ENCODE assay signal across 2 cellular contexts in genomic region chr11:11850668-11851067, GRCh38.
TF ChIP-seq lines count a peak whose summit lies in the region.

No MANE protein-coding gene starts in this region.

TF ChIP-seq in GM23338, 12 proteins besides CTCF, POLR2A, EP300 and RAD21:
- TF ChIP-seq JUNB (IDR thresholded peaks at IDR 0.05; ENCODE audit: unreplicated experiment) (no peak), NANOG (IDR thresholded peaks at IDR 0.05; ENCODE audit: borderline replicate concordance) (no peak), STAT1 (IDR thresholded peaks at IDR 0.05; ENCODE audit: unreplicated experiment) (no peak), CREB1 (CRISPR knock-in tag; IDR thresholded peaks at IDR 0.05; ENCODE audit: low read depth) (no peak), POLR2AphosphoS5 (IDR thresholded peaks at IDR 0.05; ENCODE audit: low read depth) (no peak)
- TF ChIP-seq, protein P1, sequence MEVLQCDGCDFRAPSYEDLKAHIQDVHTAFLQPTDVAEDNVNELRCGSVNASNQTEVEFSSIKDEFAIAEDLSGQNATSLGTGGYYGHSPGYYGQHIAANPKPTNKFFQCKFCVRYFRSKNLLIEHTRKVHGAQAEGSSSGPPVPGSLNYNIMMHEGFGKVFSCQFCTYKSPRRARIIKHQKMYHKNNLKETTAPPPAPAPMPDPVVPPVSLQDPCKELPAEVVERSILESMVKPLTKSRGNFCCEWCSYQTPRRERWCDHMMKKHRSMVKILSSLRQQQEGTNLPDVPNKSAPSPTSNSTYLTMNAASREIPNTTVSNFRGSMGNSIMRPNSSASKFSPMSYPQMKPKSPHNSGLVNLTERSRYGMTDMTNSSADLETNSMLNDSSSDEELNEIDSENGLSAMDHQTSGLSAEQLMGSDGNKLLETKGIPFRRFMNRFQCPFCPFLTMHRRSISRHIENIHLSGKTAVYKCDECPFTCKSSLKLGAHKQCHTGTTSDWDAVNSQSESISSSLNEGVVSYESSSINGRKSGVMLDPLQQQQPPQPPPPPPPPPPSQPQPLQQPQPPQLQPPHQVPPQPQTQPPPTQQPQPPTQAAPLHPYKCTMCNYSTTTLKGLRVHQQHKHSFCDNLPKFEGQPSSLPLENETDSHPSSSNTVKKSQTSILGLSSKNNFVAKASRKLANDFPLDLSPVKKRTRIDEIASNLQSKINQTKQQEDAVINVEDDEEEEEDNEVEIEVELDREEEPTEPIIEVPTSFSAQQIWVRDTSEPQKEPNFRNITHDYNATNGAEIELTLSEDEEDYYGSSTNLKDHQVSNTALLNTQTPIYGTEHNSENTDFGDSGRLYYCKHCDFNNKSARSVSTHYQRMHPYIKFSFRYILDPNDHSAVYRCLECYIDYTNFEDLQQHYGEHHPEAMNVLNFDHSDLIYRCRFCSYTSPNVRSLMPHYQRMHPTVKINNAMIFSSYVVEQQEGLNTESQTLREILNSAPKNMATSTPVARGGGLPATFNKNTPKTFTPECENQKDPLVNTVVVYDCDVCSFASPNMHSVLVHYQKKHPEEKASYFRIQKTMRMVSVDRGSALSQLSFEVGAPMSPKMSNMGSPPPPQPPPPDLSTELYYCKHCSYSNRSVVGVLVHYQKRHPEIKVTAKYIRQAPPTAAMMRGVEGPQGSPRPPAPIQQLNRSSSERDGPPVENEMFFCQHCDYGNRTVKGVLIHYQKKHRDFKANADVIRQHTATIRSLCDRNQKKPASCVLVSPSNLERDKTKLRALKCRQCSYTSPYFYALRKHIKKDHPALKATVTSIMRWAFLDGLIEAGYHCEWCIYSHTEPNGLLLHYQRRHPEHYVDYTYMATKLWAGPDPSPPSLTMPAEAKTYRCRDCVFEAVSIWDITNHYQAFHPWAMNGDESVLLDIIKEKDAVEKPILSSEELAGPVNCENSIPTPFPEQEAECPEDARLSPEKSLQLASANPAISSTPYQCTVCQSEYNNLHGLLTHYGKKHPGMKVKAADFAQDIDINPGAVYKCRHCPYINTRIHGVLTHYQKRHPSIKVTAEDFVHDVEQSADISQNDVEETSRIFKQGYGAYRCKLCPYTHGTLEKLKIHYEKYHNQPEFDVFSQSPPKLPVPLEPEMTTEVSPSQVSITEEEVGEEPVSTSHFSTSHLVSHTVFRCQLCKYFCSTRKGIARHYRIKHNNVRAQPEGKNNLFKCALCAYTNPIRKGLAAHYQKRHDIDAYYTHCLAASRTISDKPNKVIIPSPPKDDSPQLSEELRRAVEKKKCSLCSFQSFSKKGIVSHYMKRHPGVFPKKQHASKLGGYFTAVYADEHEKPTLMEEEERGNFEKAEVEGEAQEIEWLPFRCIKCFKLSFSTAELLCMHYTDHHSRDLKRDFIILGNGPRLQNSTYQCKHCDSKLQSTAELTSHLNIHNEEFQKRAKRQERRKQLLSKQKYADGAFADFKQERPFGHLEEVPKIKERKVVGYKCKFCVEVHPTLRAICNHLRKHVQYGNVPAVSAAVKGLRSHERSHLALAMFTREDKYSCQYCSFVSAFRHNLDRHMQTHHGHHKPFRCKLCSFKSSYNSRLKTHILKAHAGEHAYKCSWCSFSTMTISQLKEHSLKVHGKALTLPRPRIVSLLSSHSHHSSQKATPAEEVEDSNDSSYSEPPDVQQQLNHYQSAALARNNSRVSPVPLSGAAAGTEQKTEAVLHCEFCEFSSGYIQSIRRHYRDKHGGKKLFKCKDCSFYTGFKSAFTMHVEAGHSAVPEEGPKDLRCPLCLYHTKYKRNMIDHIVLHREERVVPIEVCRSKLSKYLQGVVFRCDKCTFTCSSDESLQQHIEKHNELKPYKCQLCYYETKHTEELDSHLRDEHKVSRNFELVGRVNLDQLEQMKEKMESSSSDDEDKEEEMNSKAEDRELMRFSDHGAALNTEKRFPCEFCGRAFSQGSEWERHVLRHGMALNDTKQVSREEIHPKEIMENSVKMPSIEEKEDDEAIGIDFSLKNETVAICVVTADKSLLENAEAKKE (CRISPR knock-in tag; IDR thresholded peaks at IDR 0.05) = no peak

TF ChIP-seq in GM12878, 131 proteins besides CTCF, POLR2A, EP300 and RAD21:
- no peak for TF ChIP-seq HCFC1 (IDR thresholded peaks at IDR 0.05; ENCODE audit: low read length)
- no peak for TF ChIP-seq SREBF1 (IDR thresholded peaks at IDR 0.05; ENCODE audit: low read length)
- TF ChIP-seq HDAC2 (IDR thresholded peaks at IDR 0.05) = no peak
- no peak for TF ChIP-seq PML (IDR thresholded peaks at IDR 0.05; ENCODE audit: low read length)
- TF ChIP-seq ZNF207 (IDR thresholded peaks at IDR 0.05; ENCODE audit: borderline replicate concordance) = no peak
- TF ChIP-seq MXI1 (IDR thresholded peaks at IDR 0.05; ENCODE audit: low read depth, low read length) = no peak
- TF ChIP-seq ATF7 (IDR thresholded peaks at IDR 0.05; ENCODE audit: low read depth) = no peak
- TF ChIP-seq, protein P2, sequence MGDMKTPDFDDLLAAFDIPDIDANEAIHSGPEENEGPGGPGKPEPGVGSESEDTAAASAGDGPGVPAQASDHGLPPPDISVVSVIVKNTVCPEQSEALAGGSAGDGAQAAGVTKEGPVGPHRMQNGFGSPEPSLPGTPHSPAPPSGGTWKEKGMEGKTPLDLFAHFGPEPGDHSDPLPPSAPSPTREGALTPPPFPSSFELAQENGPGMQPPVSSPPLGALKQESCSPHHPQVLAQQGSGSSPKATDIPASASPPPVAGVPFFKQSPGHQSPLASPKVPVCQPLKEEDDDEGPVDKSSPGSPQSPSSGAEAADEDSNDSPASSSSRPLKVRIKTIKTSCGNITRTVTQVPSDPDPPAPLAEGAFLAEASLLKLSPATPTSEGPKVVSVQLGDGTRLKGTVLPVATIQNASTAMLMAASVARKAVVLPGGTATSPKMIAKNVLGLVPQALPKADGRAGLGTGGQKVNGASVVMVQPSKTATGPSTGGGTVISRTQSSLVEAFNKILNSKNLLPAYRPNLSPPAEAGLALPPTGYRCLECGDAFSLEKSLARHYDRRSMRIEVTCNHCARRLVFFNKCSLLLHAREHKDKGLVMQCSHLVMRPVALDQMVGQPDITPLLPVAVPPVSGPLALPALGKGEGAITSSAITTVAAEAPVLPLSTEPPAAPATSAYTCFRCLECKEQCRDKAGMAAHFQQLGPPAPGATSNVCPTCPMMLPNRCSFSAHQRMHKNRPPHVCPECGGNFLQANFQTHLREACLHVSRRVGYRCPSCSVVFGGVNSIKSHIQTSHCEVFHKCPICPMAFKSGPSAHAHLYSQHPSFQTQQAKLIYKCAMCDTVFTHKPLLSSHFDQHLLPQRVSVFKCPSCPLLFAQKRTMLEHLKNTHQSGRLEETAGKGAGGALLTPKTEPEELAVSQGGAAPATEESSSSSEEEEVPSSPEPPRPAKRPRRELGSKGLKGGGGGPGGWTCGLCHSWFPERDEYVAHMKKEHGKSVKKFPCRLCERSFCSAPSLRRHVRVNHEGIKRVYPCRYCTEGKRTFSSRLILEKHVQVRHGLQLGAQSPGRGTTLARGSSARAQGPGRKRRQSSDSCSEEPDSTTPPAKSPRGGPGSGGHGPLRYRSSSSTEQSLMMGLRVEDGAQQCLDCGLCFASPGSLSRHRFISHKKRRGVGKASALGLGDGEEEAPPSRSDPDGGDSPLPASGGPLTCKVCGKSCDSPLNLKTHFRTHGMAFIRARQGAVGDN (IDR thresholded peaks at IDR 0.05) = no peak
- no peak for TF ChIP-seq SREBF2 (IDR thresholded peaks at IDR 0.05; ENCODE audit: low read length)
- TF ChIP-seq LARP7 (IDR thresholded peaks at IDR 0.05) = no peak
- TF ChIP-seq, protein P3, sequence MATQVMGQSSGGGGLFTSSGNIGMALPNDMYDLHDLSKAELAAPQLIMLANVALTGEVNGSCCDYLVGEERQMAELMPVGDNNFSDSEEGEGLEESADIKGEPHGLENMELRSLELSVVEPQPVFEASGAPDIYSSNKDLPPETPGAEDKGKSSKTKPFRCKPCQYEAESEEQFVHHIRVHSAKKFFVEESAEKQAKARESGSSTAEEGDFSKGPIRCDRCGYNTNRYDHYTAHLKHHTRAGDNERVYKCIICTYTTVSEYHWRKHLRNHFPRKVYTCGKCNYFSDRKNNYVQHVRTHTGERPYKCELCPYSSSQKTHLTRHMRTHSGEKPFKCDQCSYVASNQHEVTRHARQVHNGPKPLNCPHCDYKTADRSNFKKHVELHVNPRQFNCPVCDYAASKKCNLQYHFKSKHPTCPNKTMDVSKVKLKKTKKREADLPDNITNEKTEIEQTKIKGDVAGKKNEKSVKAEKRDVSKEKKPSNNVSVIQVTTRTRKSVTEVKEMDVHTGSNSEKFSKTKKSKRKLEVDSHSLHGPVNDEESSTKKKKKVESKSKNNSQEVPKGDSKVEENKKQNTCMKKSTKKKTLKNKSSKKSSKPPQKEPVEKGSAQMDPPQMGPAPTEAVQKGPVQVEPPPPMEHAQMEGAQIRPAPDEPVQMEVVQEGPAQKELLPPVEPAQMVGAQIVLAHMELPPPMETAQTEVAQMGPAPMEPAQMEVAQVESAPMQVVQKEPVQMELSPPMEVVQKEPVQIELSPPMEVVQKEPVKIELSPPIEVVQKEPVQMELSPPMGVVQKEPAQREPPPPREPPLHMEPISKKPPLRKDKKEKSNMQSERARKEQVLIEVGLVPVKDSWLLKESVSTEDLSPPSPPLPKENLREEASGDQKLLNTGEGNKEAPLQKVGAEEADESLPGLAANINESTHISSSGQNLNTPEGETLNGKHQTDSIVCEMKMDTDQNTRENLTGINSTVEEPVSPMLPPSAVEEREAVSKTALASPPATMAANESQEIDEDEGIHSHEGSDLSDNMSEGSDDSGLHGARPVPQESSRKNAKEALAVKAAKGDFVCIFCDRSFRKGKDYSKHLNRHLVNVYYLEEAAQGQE (IDR thresholded peaks at IDR 0.05; ENCODE audit: low read depth, low read length) = no peak
- TF ChIP-seq, protein P4, sequence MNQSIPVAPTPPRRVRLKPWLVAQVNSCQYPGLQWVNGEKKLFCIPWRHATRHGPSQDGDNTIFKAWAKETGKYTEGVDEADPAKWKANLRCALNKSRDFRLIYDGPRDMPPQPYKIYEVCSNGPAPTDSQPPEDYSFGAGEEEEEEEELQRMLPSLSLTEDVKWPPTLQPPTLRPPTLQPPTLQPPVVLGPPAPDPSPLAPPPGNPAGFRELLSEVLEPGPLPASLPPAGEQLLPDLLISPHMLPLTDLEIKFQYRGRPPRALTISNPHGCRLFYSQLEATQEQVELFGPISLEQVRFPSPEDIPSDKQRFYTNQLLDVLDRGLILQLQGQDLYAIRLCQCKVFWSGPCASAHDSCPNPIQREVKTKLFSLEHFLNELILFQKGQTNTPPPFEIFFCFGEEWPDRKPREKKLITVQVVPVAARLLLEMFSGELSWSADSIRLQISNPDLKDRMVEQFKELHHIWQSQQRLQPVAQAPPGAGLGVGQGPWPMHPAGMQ (IDR thresholded peaks at IDR 0.05; ENCODE audit: borderline replicate concordance) = no peak
- no peak for TF ChIP-seq NR2C2 (IDR thresholded peaks at IDR 0.05; ENCODE audit: borderline replicate concordance, control insufficient read depth, insufficient read length, low read depth)
- no peak for TF ChIP-seq FOXM1 (IDR thresholded peaks at IDR 0.05; ENCODE audit: low read depth, low read length)
- TF ChIP-seq, protein P5, sequence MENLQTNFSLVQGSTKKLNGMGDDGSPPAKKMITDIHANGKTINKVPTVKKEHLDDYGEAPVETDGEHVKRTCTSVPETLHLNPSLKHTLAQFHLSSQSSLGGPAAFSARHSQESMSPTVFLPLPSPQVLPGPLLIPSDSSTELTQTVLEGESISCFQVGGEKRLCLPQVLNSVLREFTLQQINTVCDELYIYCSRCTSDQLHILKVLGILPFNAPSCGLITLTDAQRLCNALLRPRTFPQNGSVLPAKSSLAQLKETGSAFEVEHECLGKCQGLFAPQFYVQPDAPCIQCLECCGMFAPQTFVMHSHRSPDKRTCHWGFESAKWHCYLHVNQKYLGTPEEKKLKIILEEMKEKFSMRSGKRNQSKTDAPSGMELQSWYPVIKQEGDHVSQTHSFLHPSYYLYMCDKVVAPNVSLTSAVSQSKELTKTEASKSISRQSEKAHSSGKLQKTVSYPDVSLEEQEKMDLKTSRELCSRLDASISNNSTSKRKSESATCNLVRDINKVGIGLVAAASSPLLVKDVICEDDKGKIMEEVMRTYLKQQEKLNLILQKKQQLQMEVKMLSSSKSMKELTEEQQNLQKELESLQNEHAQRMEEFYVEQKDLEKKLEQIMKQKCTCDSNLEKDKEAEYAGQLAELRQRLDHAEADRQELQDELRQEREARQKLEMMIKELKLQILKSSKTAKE (IDR thresholded peaks at IDR 0.05; ENCODE audit: low read depth, poor library complexity, severe bottlenecking) = no peak
